ENCODE assay signal across 17 cellular contexts in the genomic region with DNA sequence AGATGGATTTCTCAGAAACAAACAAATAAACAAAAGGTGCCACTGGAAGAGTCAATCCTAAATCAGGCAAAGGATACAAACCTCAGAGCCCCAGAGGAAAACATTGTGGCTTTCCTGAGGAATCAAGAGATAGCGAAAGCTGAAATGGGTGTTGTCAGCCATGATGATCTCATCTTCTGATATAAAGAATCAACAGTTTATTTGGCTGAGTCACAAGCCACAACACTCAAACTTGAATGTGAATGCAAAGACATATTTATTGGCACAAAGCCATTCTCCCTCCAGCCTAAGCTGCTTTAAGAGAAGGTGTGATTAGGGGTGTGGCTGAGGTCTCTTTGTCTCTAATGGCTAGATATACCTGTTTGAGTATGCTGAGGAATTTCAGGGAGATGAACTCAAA.
DNase-seq lines count a peak whose midpoint lies in the region; ATAC-seq, FAIRE-seq and TF ChIP-seq lines count a peak whose summit lies in the region.
"Had no signal": no experiment of that assay in that cellular context is flagged by ENCODE, and none has a peak within 500 bp of the region (broad histone marks: within the 10 kb centered on the region; RNA-seq: fewer than 3 reads in every experiment).

No MANE protein-coding gene starts in this region.

- no peak overlapping the region for H3K27ac ChIP-seq in hepatocyte
- H3K27ac ChIP-seq: left ventricle myocardium inferior, parathyroid adenoma had no signal

- no peak for ATAC-seq in HG03159 (IDR thresholded peaks at IDR 0.05; ENCODE audit: unreplicated experiment)

- FAIRE-seq in HTR-8/SVneo (lab: Jason Lieb, UNC): no peak

- H3K36me3 ChIP-seq in adipocyte (ENCODE audit: control insufficient read depth, insufficient read depth, low read length, severe bottlenecking): no peaks in the 10 kb centered on the region
- H3K36me3 ChIP-seq in hepatocyte (replicated peaks; ENCODE audit: insufficient read depth, low read depth): no peaks in the 10 kb centered on the region
- H3K36me3 ChIP-seq: HAP-1, left ventricle myocardium inferior, MG63 had no signal

- no peak overlapping the region for H2AFZ ChIP-seq in hepatocyte
- H2AFZ ChIP-seq: parathyroid adenoma had no signal

- H3K9me3 ChIP-seq in adipocyte (ENCODE audit: control insufficient read depth, low read length) (no peaks in the 10 kb centered on the region), hepatocyte (ENCODE audit: low read depth) (no peaks in the 10 kb centered on the region)
- H3K9me3 ChIP-seq: Caco-2, HAP-1, left ventricle myocardium inferior had no signal

- H3K79me2 ChIP-seq in hepatocyte: no peaks in the 10 kb centered on the region
- H3K79me2 ChIP-seq: parathyroid adenoma had no signal

- H3K27me3 ChIP-seq in adipocyte (replicated peaks; ENCODE audit: control insufficient read depth, insufficient read depth, low read length) (no peaks in the 10 kb centered on the region), hepatocyte (no peaks in the 10 kb centered on the region)
- H3K27me3 ChIP-seq: MG63 had no signal

- H3K9ac ChIP-seq in adipocyte (ENCODE audit: low read length): no peak overlapping the region
- H3K9ac ChIP-seq: parathyroid adenoma had no signal

- peaks cover 17% of the 10 kb centered on the region for H3K4me1 ChIP-seq in adipocyte (ENCODE audit: control insufficient read depth, insufficient read depth, low read length)
- H3K4me1 ChIP-seq in hepatocyte (ENCODE audit: insufficient read depth): no peaks in the 10 kb centered on the region
- H3K4me1 ChIP-seq: Caco-2, HAP-1, left ventricle myocardium inferior, parathyroid adenoma had no signal

- H4K20me1 ChIP-seq in hepatocyte (ENCODE audit: insufficient read depth, poor library complexity, severe bottlenecking): no peaks in the 10 kb centered on the region

- DNase-seq in Caki2 (ENCODE audit: low read depth): peak; percentile 12
- DNase-seq in HTR-8/SVneo (ENCODE audit: insufficient read length, low spot score): peak; percentile 22
- DNase-seq in adipocyte (ENCODE audit: low read depth): peak; percentile 18
- DNase-seq in hepatocyte (ENCODE audit: low spot score): peak; percentile 34
- DNase-seq in NCI-H510A treated with DMSO at 0.1 percent for 48 hours (lab: John Stamatoyannopoulos, UW): no peak
- no peak for DNase-seq in midbrain (lab: John Stamatoyannopoulos, UW)
- DNase-seq in occipital lobe (lab: John Stamatoyannopoulos, UW): no peak
- DNase-seq: activated CD4-positive, alpha-beta memory T cell treated with anti-CD3 and anti-CD28 coated beads, Interleukin-2, amount 10 ng/mL, durations not matched to agents 7 days and 5 days; Caco-2; left ventricle myocardium inferior; NK-92 treated with Interleukin-12 subunit alpha and Interleukin-12 subunit beta, amount 100 ng/mL, for 24 hours; stimulated activated CD4-positive, alpha-beta T cell treated with anti-CD3 and anti-CD28 coated beads, Interleukin-1b, Interleukin-23, amount 100 ng/mL, for 48 hours; stimulated activated naive CD4-positive, alpha-beta T cell treated with Interleukin-2 at 50 U/mL for 16 hours had no signal

- H3K4me2 ChIP-seq in hepatocyte: no peak overlapping the region

- in situ Hi-C loops in Caki2 (cut with HindIII; ENCODE audit: low pct_unique_long_range_greater_than_20kb, low sequenced_read_pairs): no loop called here

- no peak overlapping the region for H3K4me3 ChIP-seq in adipocyte (ENCODE audit: low read length)
- H3K4me3 ChIP-seq in hepatocyte: no peak overlapping the region
- H3K4me3 ChIP-seq: HAP-1, left ventricle myocardium inferior, MG63 had no signal

- WGBS in hepatocyte (ENCODE audit: low lambda C conversion rate, missing lambda C conversion rate): 80% methylated on average over 1 of the region's 1 CpG

- no peak for TF ChIP-seq CTCF in hepatocyte (IDR thresholded peaks at IDR 0.05; ENCODE audit: poor library complexity)

- no peaks in the 10 kb centered on the region for H3K9me2 ChIP-seq in hepatocyte (replicated peaks; ENCODE audit: insufficient read depth)

Comparison
In these comparisons a context has a peak if more than half of its experiments do, and no peak if none do; other contexts are left out.
1. DNase-seq: peak in Caki2 (single experiment), HTR-8/SVneo (single experiment), adipocyte (single experiment) and hepatocyte (single experiment); none in NCI-H510A treated with DMSO at 0.1 percent for 48 hours (single experiment), midbrain (single experiment) and occipital lobe (single experiment).